Comparison of ENCODE assay signal across 18 cellular contexts in genomic region chr11:127191689-127192088, GRCh38.
DNase-seq lines count a peak whose midpoint lies in the region; ATAC-seq, FAIRE-seq and TF ChIP-seq lines count a peak whose summit lies in the region.
"Had no signal": no experiment of that assay in that cellular context is flagged by ENCODE, and none has a peak within 500 bp of the region (broad histone marks: within the 10 kb centered on the region; RNA-seq: fewer than 3 reads in every experiment).

No MANE protein-coding gene starts in this region.

- no peaks in the 10 kb centered on the region for H3K79me2 ChIP-seq in K562 (ENCODE audit: control insufficient read depth, insufficient read depth, low read length)

- H3K9ac ChIP-seq in K562 (ENCODE audit: insufficient read depth in 1 of 2, low read depth in 2 of 2, low read length in 2 of 2): no peak overlapping the region

- no peak overlapping the region for H3K4me3 ChIP-seq in K562

- CTCF ChIA-PET in K562 (lab: Yijun Ruan, JAX; ENCODE audit: low intra/inter-chr PET ratio): no interaction called here

- no peak overlapping the region for H2AFZ ChIP-seq in K562 (ENCODE audit: low read depth, low read length)

- DNase-seq in NCI-H1436 (lab: John Stamatoyannopoulos, UW) (peak; percentile 75), NCI-H1930 (lab: John Stamatoyannopoulos, UW) (peak; percentile 14 to 17), NCI-H524 (lab: John Stamatoyannopoulos, UW) (peak; percentile 20 to 77), K562 (ENCODE audit: extremely low read depth in 1 of 4, low spot score in 3 of 4) (no peak), AG08396 (ENCODE audit: low spot score) (no peak)
- no peak for DNase-seq in activated T-helper 2 cell treated with anti-CD3 and anti-CD28 coated beads, Interferon-gamma antibody, Interleukin-2, Interleukin-4, amounts not matched to agents 10 μg/mL and 5 μg/mL and 100 μg/mL, durations not matched to agents 14 hours and 24 hours and 36 hours (ENCODE audit: low spot score)
- DNase-seq in natural killer cell treated with Interleukin-12 subunit alpha and Interleukin-12 subunit beta and Interleukin-15 and Interleukin-18, amount 100 ng/mL, for 72 hours (ENCODE audit: low spot score): no peak
- DNase-seq: ACHN, AML-193, DMS79, GOT3, KBM-7, NCI-H187, NCI-H526, PC-3, RPMI8226, T1000 had no signal

- H3K36me3 Mint-ChIP-seq in activated T-helper 2 cell treated with anti-CD3 and anti-CD28 coated beads, Interferon-gamma antibody, Interleukin-2, Interleukin-4, amounts not matched to agents 10 μg/mL and 5 μg/mL and 100 μg/mL, durations not matched to agents 14 hours and 24 hours and 36 hours (ENCODE audit: low read depth): no peaks in the 10 kb centered on the region
- no peaks in the 10 kb centered on the region for H3K36me3 Mint-ChIP-seq in natural killer cell treated with Interleukin-12 subunit alpha and Interleukin-12 subunit beta and Interleukin-15 and Interleukin-18, amount 100 ng/mL, for 72 hours

- no peaks in the 10 kb centered on the region for H3K9me1 ChIP-seq in K562 (ENCODE audit: control insufficient read depth, insufficient read depth, low read length)

- no peaks in the 10 kb centered on the region for H3K27me3 ChIP-seq in K562 (ENCODE audit: control insufficient read depth in 2 of 2, insufficient read depth in 2 of 2, low read length in 2 of 2)

- TF ChIP-seq CTCF in K562 (IDR thresholded peaks at IDR 0.05 in 2 of 3, conservative IDR thresholded peaks at IDR 0.05 in 1 of 3; ENCODE audit: insufficient read depth in 2 of 3, low read depth in 1 of 3, low read length in 3 of 3): no peak

- no peak for TF ChIP-seq EP300 in K562 (IDR thresholded peaks at IDR 0.05; ENCODE audit: low read length)

- in situ Hi-C loops in K562 (cut with MboI): no loop called here

- no peaks in the 10 kb centered on the region for H3K4me1 ChIP-seq in K562 (replicated peaks in 1 of 2; ENCODE audit: control insufficient read depth in 2 of 2, insufficient read depth in 2 of 2, low read length in 2 of 2)

- 14% methylated on average over 1 of the region's 1 CpG for WGBS in K562 (ENCODE audit: insufficient coverage, low coverage, missing lambda C conversion rate)

- no peak overlapping the region for H3K4me2 ChIP-seq in K562 (ENCODE audit: insufficient read depth, low read length)

- no TSS peak for BruUV-seq in K562 (replicated peaks; lab: Mats Ljungman, UMichigan)

- no peak for FAIRE-seq in K562 (lab: Jason Lieb, UNC)

- ATAC-seq in K562: no peak
- ATAC-seq in natural killer cell treated with Interleukin-12 subunit alpha and Interleukin-12 subunit beta and Interleukin-15 and Interleukin-18, amount 100 ng/mL, for 72 hours: no peak
- ATAC-seq: PC-3 had no signal

- H3K27ac Mint-ChIP-seq in activated T-helper 2 cell treated with anti-CD3 and anti-CD28 coated beads, Interferon-gamma antibody, Interleukin-2, Interleukin-4, amounts not matched to agents 10 μg/mL and 5 μg/mL and 100 μg/mL, durations not matched to agents 14 hours and 24 hours and 36 hours: no peak overlapping the region
- no peak overlapping the region for H3K27ac Mint-ChIP-seq in natural killer cell treated with Interleukin-12 subunit alpha and Interleukin-12 subunit beta and Interleukin-15 and Interleukin-18, amount 100 ng/mL, for 72 hours

- H3K4me1 Mint-ChIP-seq in activated T-helper 2 cell treated with anti-CD3 and anti-CD28 coated beads, Interferon-gamma antibody, Interleukin-2, Interleukin-4, amounts not matched to agents 10 μg/mL and 5 μg/mL and 100 μg/mL, durations not matched to agents 14 hours and 24 hours and 36 hours (ENCODE audit: low read depth): no peaks in the 10 kb centered on the region
- no peaks in the 10 kb centered on the region for H3K4me1 Mint-ChIP-seq in natural killer cell treated with Interleukin-12 subunit alpha and Interleukin-12 subunit beta and Interleukin-15 and Interleukin-18, amount 100 ng/mL, for 72 hours (ENCODE audit: low read depth in 2 of 2)

- intact Hi-C loops in K562 (cut with micrococcal nuclease): no loop called here
- intact Hi-C loops in activated T-helper 2 cell treated with anti-CD3 and anti-CD28 coated beads, Interferon-gamma antibody, Interleukin-2, Interleukin-4, amounts not matched to agents 10 μg/mL and 5 μg/mL and 100 μg/mL, durations not matched to agents 14 hours and 24 hours and 36 hours (cut with micrococcal nuclease): no loop called here

- no peaks in the 10 kb centered on the region for H4K20me1 ChIP-seq in K562 (replicated peaks; ENCODE audit: control insufficient read depth, insufficient read depth, low read length)

- no peaks in the 10 kb centered on the region for H3K9me3 Mint-ChIP-seq in activated T-helper 2 cell treated with anti-CD3 and anti-CD28 coated beads, Interferon-gamma antibody, Interleukin-2, Interleukin-4, amounts not matched to agents 10 μg/mL and 5 μg/mL and 100 μg/mL, durations not matched to agents 14 hours and 24 hours and 36 hours
- peaks cover 4% of the 10 kb centered on the region for H3K9me3 Mint-ChIP-seq in natural killer cell treated with Interleukin-12 subunit alpha and Interleukin-12 subunit beta and Interleukin-15 and Interleukin-18, amount 100 ng/mL, for 72 hours

- no peak overlapping the region for H3K4me3 Mint-ChIP-seq in activated T-helper 2 cell treated with anti-CD3 and anti-CD28 coated beads, Interferon-gamma antibody, Interleukin-2, Interleukin-4, amounts not matched to agents 10 μg/mL and 5 μg/mL and 100 μg/mL, durations not matched to agents 14 hours and 24 hours and 36 hours (ENCODE audit: low read depth)
- H3K4me3 Mint-ChIP-seq in natural killer cell treated with Interleukin-12 subunit alpha and Interleukin-12 subunit beta and Interleukin-15 and Interleukin-18, amount 100 ng/mL, for 72 hours: no peak overlapping the region

- H3K9me3 ChIP-seq in K562 (replicated peaks; ENCODE audit: control insufficient read depth, insufficient read depth, low read depth, low read length): no peaks in the 10 kb centered on the region

- no peak for TF ChIP-seq RAD21 in K562 (CRISPR knock-in tag; conservative IDR thresholded peaks at IDR 0.05 in 1 of 2, IDR thresholded peaks at IDR 0.05 in 1 of 2)

- H3K27me3 Mint-ChIP-seq in activated T-helper 2 cell treated with anti-CD3 and anti-CD28 coated beads, Interferon-gamma antibody, Interleukin-2, Interleukin-4, amounts not matched to agents 10 μg/mL and 5 μg/mL and 100 μg/mL, durations not matched to agents 14 hours and 24 hours and 36 hours (ENCODE audit: low read depth): no peaks in the 10 kb centered on the region
- peaks cover 7 to 9% of the 10 kb centered on the region in 2 donors for H3K27me3 Mint-ChIP-seq in natural killer cell treated with Interleukin-12 subunit alpha and Interleukin-12 subunit beta and Interleukin-15 and Interleukin-18, amount 100 ng/mL, for 72 hours

- no peak for TF ChIP-seq POLR2A in K562 (conservative IDR thresholded peaks at IDR 0.05)

- POLR2A ChIA-PET in K562 (lab: Yijun Ruan, JAX): no interaction called here

- no peaks in the 10 kb centered on the region for H3K36me3 ChIP-seq in K562 (ENCODE audit: control insufficient read depth, insufficient read depth, low read length)

- H3K27ac ChIP-seq in K562 (ENCODE audit: extremely low read depth, low read depth, low read length): no peak overlapping the region
- H3K27ac ChIP-seq: C4-2B had no signal

TF ChIP-seq in K562, 482 proteins besides CTCF, POLR2A, EP300 and RAD21:
- no peak for TF ChIP-seq CEBPG (CRISPR knock-in tag; IDR thresholded peaks at IDR 0.05)
- TF ChIP-seq CEBPG (tag; conservative IDR thresholded peaks at IDR 0.05 in 1 of 2, IDR thresholded peaks at IDR 0.05 in 1 of 2): peak in 1 of 2 experiments; percentile 72; a peak in 2 of 4 replicates
- peak; percentile 35; the same call in 1 of the 2 replicates for TF ChIP-seq CEBPB (tag; IDR thresholded peaks at IDR 0.05)
- TF ChIP-seq ETV6 (IDR thresholded peaks at IDR 0.05; ENCODE audit: borderline replicate concordance in 1 of 2, low read depth in 2 of 2, low read length in 1 of 2): no peak
- TF ChIP-seq ETV6 (CRISPR knock-in tag; IDR thresholded peaks at IDR 0.05; ENCODE audit: borderline replicate concordance): no peak
- TF ChIP-seq ELF1 (tag; IDR thresholded peaks at IDR 0.05): no peak

Comparison
In these comparisons a context has a peak if more than half of its experiments do, and no peak if none do; other contexts are left out.
1. DNase-seq: peak in NCI-H1436 (single experiment), NCI-H1930 (2 of 2) and NCI-H524 (2 of 2); none in K562 (0 of 4), activated T-helper 2 cell treated with anti-CD3 and anti-CD28 coated beads, Interferon-gamma antibody, Interleukin-2, Interleukin-4, amounts not matched to agents 10 μg/mL and 5 μg/mL and 100 μg/mL, durations not matched to agents 14 hours and 24 hours and 36 hours (single experiment), AG08396 (single experiment) and natural killer cell treated with Interleukin-12 subunit alpha and Interleukin-12 subunit beta and Interleukin-15 and Interleukin-18, amount 100 ng/mL, for 72 hours (single experiment).